ENCODE assay signal across 8 cellular contexts in genomic region chr7:93442478-93443224, GRCh38.
DNase-seq lines count a peak whose midpoint lies in the region; ATAC-seq and TF ChIP-seq lines count a peak whose summit lies in the region.

No MANE protein-coding gene starts in this region.

- H3K4me3 ChIP-seq in parathyroid adenoma (ENCODE audit: low read depth, low read length) = no peak overlapping the region

- peak; percentile 85 for ATAC-seq in GM19463 (IDR thresholded peaks at IDR 0.05; ENCODE audit: unreplicated experiment)

- H3K4me2 ChIP-seq in parathyroid adenoma (ENCODE audit: low read length) = no peak overlapping the region

- DNase-seq in NCI-H1694 treated with DMSO at 0.1 percent for 48 hours (lab: John Stamatoyannopoulos, UW) = peak; percentile 4
- no peak for DNase-seq in NCI-H1694 (lab: John Stamatoyannopoulos, UW)
- DNase-seq in HPDE6-E6E7 (ENCODE audit: extremely low spot score) = peak; percentile 31
- peak in 3 of 5 experiments; percentile 1 to 34 (median 5) for DNase-seq in T-helper 2 cell
- DNase-seq in effector CD4-positive, alpha-beta T cell = peak; percentile 10
- DNase-seq in NCI-H226 = no peak

- H3K27ac ChIP-seq in parathyroid adenoma = no peak overlapping the region

- H3K36me3 ChIP-seq in parathyroid adenoma (ENCODE audit: control insufficient read depth, insufficient read depth, low read length) = no peaks in the 10 kb centered on the region

- no peak overlapping the region for H2AFZ ChIP-seq in parathyroid adenoma

- TF ChIP-seq CTCF in parathyroid adenoma (IDR thresholded peaks at IDR 0.05) = peak; percentile 35

- no peak overlapping the region for H3K9ac ChIP-seq in parathyroid adenoma

- no peaks in the 10 kb centered on the region for H3K27me3 ChIP-seq in parathyroid adenoma (ENCODE audit: control insufficient read depth, insufficient read depth, low read length)

- H3K79me2 ChIP-seq in parathyroid adenoma = no peaks in the 10 kb centered on the region

- H3K4me1 ChIP-seq in parathyroid adenoma = no peaks in the 10 kb centered on the region

- no peaks in the 10 kb centered on the region for H3K9me3 ChIP-seq in parathyroid adenoma (ENCODE audit: control insufficient read depth, low read length)

Comparison
In these comparisons a context has a peak if more than half of its experiments do, and no peak if none do; other contexts are left out.
1. DNase-seq: peak in NCI-H1694 treated with DMSO at 0.1 percent for 48 hours (single experiment), HPDE6-E6E7 (single experiment), T-helper 2 cell (3 of 5) and effector CD4-positive, alpha-beta T cell (single experiment); none in NCI-H1694 (single experiment) and NCI-H226 (single experiment).